Comparison of ENCODE assay signal across 14 cellular contexts in the genomic region with DNA sequence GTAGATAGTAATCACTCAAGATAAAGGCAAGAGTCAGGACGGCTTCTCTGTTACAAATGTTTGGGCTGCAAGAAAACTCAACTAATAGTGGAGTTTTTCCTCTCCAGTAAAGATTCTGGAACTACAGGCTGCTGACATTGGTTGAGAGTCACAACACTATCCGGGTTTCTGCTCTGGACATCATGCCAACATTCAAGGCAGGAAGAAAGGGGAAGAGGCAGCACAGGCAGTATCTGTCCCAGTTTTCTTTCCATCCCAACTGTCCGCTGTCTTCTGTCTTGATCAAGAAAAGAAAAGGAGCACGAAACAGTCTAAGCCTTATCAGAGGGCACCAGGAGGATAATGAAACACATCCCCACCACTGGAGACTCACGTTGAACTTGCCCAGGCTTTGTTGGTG.
A peak's percentile ranks its signal among the peaks of the same experiment; 100 is the strongest.
DNase-seq lines count a peak whose midpoint lies in the region; ATAC-seq, FAIRE-seq and TF ChIP-seq lines count a peak whose summit lies in the region.
"Had no signal": no experiment of that assay in that cellular context is flagged by ENCODE, and none has a peak within 500 bp of the region (broad histone marks: within the 10 kb centered on the region; RNA-seq: fewer than 3 reads in every experiment).

No MANE protein-coding gene starts in this region.

- H3K9me3 ChIP-seq in smooth muscle cell (replicated peaks; ENCODE audit: low read depth), result no peaks in the 10 kb centered on the region
- H3K9me3 ChIP-seq in HAP-1, result no peaks in the 10 kb centered on the region
- H3K9me3 ChIP-seq in aorta (ENCODE audit: control insufficient read depth, low read length), result no peaks in the 10 kb centered on the region

- WGBS in smooth muscle cell (ENCODE audit: low lambda C conversion rate), result 66% methylated on average over 5 of the region's 5 CpGs
- WGBS in aorta, 2 donors, result 71 to 77% methylated on average over 5 of the region's 5 CpGs

- no peaks in the 10 kb centered on the region for H3F3A ChIP-seq in smooth muscle cell (ENCODE audit: low read depth)

- no peak for ATAC-seq in aorta (ENCODE audit: low FRiP score)

- no peak overlapping the region for H3K9ac ChIP-seq in smooth muscle cell (ENCODE audit: low read depth)

- peaks cover 9% of the 10 kb centered on the region for H3K27me3 Mint-ChIP-seq in glutamatergic neuron (ENCODE audit: unreplicated experiment)

- TF ChIP-seq CTCF in glutamatergic neuron (IDR thresholded peaks at IDR 0.05; ENCODE audit: partially characterized antibody, unreplicated experiment), result no peak
- no peak for TF ChIP-seq CTCF in smooth muscle cell (IDR thresholded peaks at IDR 0.05; ENCODE audit: borderline replicate concordance, insufficient read depth, poor library complexity, severe bottlenecking)

- H3K9me3 Mint-ChIP-seq in glutamatergic neuron (ENCODE audit: unreplicated experiment), result peaks cover 12% of the 10 kb centered on the region
- H3K9me3 Mint-ChIP-seq: CD4-positive, alpha-beta T cell had no signal

- no peaks in the 10 kb centered on the region for H3K27me3 ChIP-seq in smooth muscle cell (ENCODE audit: low read depth)
- H3K27me3 ChIP-seq in HAP-1 (ENCODE audit: low read depth), result no peaks in the 10 kb centered on the region
- H3K27me3 ChIP-seq in aorta (ENCODE audit: control insufficient read depth in 1 of 2, insufficient read depth in 2 of 2, low read length in 1 of 2), result no peaks in the 10 kb centered on the region

- H3K79me2 ChIP-seq in smooth muscle cell (ENCODE audit: low read depth), result no peaks in the 10 kb centered on the region

- H3K27ac Mint-ChIP-seq in glutamatergic neuron (ENCODE audit: unreplicated experiment), result peak overlapping the region; percentile 94
- H3K27ac Mint-ChIP-seq: CD4-positive, alpha-beta T cell had no signal

- no peak overlapping the region for H3K4me3 ChIP-seq in smooth muscle cell
- no peak overlapping the region for H3K4me3 ChIP-seq in HAP-1
- H3K4me3 ChIP-seq in aorta (ENCODE audit: low read length in 2 of 2), result no peak overlapping the region

- peak; percentile 69 for DNase-seq in G401 (ENCODE audit: low spot score)
- DNase-seq in OCI-M1 (lab: John Stamatoyannopoulos, UW), result peak; percentile 52
- no peak for DNase-seq in glutamatergic neuron
- no peak for DNase-seq in smooth muscle cell (lab: John Stamatoyannopoulos, UW; ENCODE audit: unreplicated experiment)
- no peak for DNase-seq in HAP-1 (ENCODE audit: low spot score in 2 of 2)
- no peak for DNase-seq in GM12891 (ENCODE audit: insufficient read length, low spot score)
- no peak for DNase-seq in aorta
- DNase-seq: ACHN; CD4-positive, alpha-beta T cell; DMS79; GDM1 had no signal

- H4K20me1 ChIP-seq in smooth muscle cell (ENCODE audit: low read depth), result no peaks in the 10 kb centered on the region

- H3K36me3 Mint-ChIP-seq in glutamatergic neuron (ENCODE audit: unreplicated experiment), result no peaks in the 10 kb centered on the region

- in situ Hi-C loops in G401 (cut with HindIII; ENCODE audit: low sequenced_read_pairs), result no loop called here
- in situ Hi-C loops in HAP-1 (cut with MboI; ENCODE audit: low sequenced_read_pairs), result no loop called here

- H3K36me3 ChIP-seq in smooth muscle cell (ENCODE audit: low read depth) (no peaks in the 10 kb centered on the region), HAP-1 (replicated peaks) (no peaks in the 10 kb centered on the region), aorta (ENCODE audit: control insufficient read depth in 1 of 2, insufficient read depth in 2 of 2, low read length in 1 of 2) (no peaks in the 10 kb centered on the region)

- H2AFZ ChIP-seq in smooth muscle cell (ENCODE audit: low read depth), result peak overlapping the region; percentile 63

- H3K4me1 Mint-ChIP-seq in glutamatergic neuron (ENCODE audit: low read depth, unreplicated experiment), result peaks cover 72% of the 10 kb centered on the region

- H3K27ac ChIP-seq in smooth muscle cell (ENCODE audit: low read depth), result peak overlapping the region; percentile 42
- no peak overlapping the region for H3K27ac ChIP-seq in aorta (ENCODE audit: low read depth in 1 of 2, low read length in 2 of 2)
- H3K27ac ChIP-seq: HL-60 had no signal

- H3K4me3 Mint-ChIP-seq in glutamatergic neuron (ENCODE audit: unreplicated experiment), result peak overlapping the region; percentile 77
- H3K4me3 Mint-ChIP-seq: CD4-positive, alpha-beta T cell had no signal

- FAIRE-seq in GM12891 (lab: Jason Lieb, UNC), result no peak
- FAIRE-seq: GM19239, H54 had no signal

- intact Hi-C loops in aorta (cut with DNase I), result no loop called here

- H3K4me1 ChIP-seq in smooth muscle cell (ENCODE audit: low read depth) (peaks cover 33% of the 10 kb centered on the region), HAP-1 (no peaks in the 10 kb centered on the region), aorta (ENCODE audit: control insufficient read depth in 1 of 2, insufficient read depth in 2 of 2, low read length in 2 of 2) (no peaks in the 10 kb centered on the region)

- peak overlapping the region; percentile 70 for H3K4me2 ChIP-seq in smooth muscle cell

- no peak for TF ChIP-seq POLR2A in GM12891 (IDR thresholded peaks at IDR 0.05; ENCODE audit: low read depth, low read length)

TF ChIP-seq in GM12891, 5 proteins besides CTCF, POLR2A, EP300 and RAD21:
- TF ChIP-seq POU2F2 (IDR thresholded peaks at IDR 0.05; ENCODE audit: low read depth, low read length) (no peak), SPI1 (IDR thresholded peaks at IDR 0.05; ENCODE audit: low read depth, low read length) (no peak), PAX5 (IDR thresholded peaks at IDR 0.05; ENCODE audit: insufficient read depth, low read length, severe bottlenecking) (no peak), TAF1 (IDR thresholded peaks at IDR 0.05; ENCODE audit: low read depth, low read length) (no peak)

Comparison
In these comparisons a context has a peak if more than half of its experiments do, and no peak if none do; other contexts are left out.
1. DNase-seq: peak in G401 (single experiment) and OCI-M1 (single experiment); none in glutamatergic neuron (single experiment), smooth muscle cell (single experiment), HAP-1 (0 of 2), GM12891 (single experiment) and aorta (0 of 2).